12 cellular contexts compared by ENCODE assay signal in the genomic region with DNA sequence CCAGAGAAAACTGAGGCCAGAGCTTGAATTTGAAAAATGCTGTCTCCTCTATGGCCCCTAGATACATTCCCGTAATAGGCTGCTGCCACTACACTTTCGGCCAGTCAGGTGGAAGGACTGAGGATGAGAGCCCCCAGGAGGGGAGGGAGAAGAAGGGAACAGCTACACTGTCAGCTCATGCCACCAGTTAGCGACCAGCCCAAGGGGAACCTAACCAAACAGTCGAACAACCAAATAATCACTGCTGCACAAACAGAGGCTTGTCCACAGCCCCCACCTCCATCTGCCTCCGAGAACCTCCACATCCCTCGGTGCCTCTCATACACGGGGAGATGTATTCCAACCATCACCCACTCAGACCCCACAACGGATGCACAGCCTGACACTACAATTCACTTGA. TPM values are rescaled to one million over a fixed set of nuclear protein-coding genes. Genes with fewer than 3 reads are reported as not detected.
DNase-seq lines count a peak whose midpoint lies in the region; ATAC-seq, FAIRE-seq and TF ChIP-seq lines count a peak whose summit lies in the region.
"Had no signal": no experiment of that assay in that cellular context is flagged by ENCODE, and none has a peak within 500 bp of the region (broad histone marks: within the 10 kb centered on the region; RNA-seq: fewer than 3 reads in every experiment).

No MANE protein-coding gene starts in this region.

- TF ChIP-seq CTCF in SK-N-SH (IDR thresholded peaks at IDR 0.05) (no peak), keratinocyte (optimal IDR thresholded peaks at IDR 0.05 in 1 of 3, IDR thresholded peaks at IDR 0.05 in 1 of 3, conservative IDR thresholded peaks at IDR 0.05 in 1 of 3; ENCODE audit: extremely low read depth in 1 of 3, insufficient read depth in 2 of 3, low read length in 3 of 3) (no peak), uterus (IDR thresholded peaks at IDR 0.05) (no peak)

- intact Hi-C loops in uterus (cut with DNase I; ENCODE audit: low total_unique reads) = no loop called here

- no peaks in the 10 kb centered on the region for H3K9me1 ChIP-seq in keratinocyte (ENCODE audit: control insufficient read depth, extremely low read depth, insufficient read depth, low read length)

- peaks cover 3% of the 10 kb centered on the region for H3F3A ChIP-seq in SK-N-SH (replicated peaks; ENCODE audit: insufficient read depth)

- WGBS in SK-N-SH (ENCODE audit: low lambda C conversion rate) = 30% methylated on average over 5 of the region's 8 CpGs

- no peak for TF ChIP-seq RAD21 in SK-N-SH (IDR thresholded peaks at IDR 0.05; ENCODE audit: low read length)

- H4K20me1 ChIP-seq in SK-N-SH (ENCODE audit: insufficient read depth) = peaks cover 6% of the 10 kb centered on the region; the same call in 1 of the 2 replicates
- peaks cover 9% of the 10 kb centered on the region for H4K20me1 ChIP-seq in keratinocyte (ENCODE audit: control insufficient read depth, extremely low read depth, insufficient read depth, low read length)

- no peak for TF ChIP-seq EP300 in SK-N-SH (IDR thresholded peaks at IDR 0.05; ENCODE audit: borderline replicate concordance in 1 of 2, low read depth in 1 of 2, low read length in 1 of 2)

- H3K9me3 ChIP-seq in SK-N-SH = no peaks in the 10 kb centered on the region
- H3K9me3 ChIP-seq in keratinocyte (ENCODE audit: control insufficient read depth, low read depth, low read length) = no peaks in the 10 kb centered on the region
- no peaks in the 10 kb centered on the region for H3K9me3 ChIP-seq in uterus

- H3K4me2 ChIP-seq in SK-N-SH (no peak overlapping the region), keratinocyte (ENCODE audit: control insufficient read depth, extremely low read depth, insufficient read depth, low read depth, low read length) (peak overlapping the region; percentile 87)

- H2AFZ ChIP-seq in SK-N-SH (ENCODE audit: low read depth) (no peak overlapping the region), keratinocyte (ENCODE audit: control insufficient read depth, low read length) (no peak overlapping the region)

- ATAC-seq in SK-N-SH treated with all-trans-retinoic acid at 6 μM for 48 hours (no peak; the same call in 2 of the 3 replicates), HG02759 (IDR thresholded peaks at IDR 0.05; ENCODE audit: unreplicated experiment) (no peak)
- ATAC-seq: activated CD8-positive, alpha-beta memory T cell treated with anti-CD3 and anti-CD28 coated beads, Interleukin-2, amount 10 ng/mL, durations not matched to agents 7 days and 5 days; left ventricle myocardium superior; right cardiac atrium had no signal

- POLR2A ChIA-PET in SK-N-SH (lab: Yijun Ruan, JAX) = no interaction called here

- no peak for FAIRE-seq in keratinocyte (lab: Jason Lieb, UNC)

- H3K4me1 ChIP-seq in SK-N-SH (ENCODE audit: control insufficient read depth in 1 of 2, insufficient read depth in 2 of 2, low read depth in 1 of 2, low read length in 1 of 2) (peaks cover 15 to 30% of the 10 kb centered on the region in 2 experiments; a peak in 3 of 4 replicates), keratinocyte (ENCODE audit: control insufficient read depth, extremely low read depth, insufficient read depth, low read length) (peaks cover 24% of the 10 kb centered on the region), uterus (peaks cover 6% of the 10 kb centered on the region in 2 donors)

- CTCF ChIA-PET in SK-N-SH (lab: Yijun Ruan, JAX) = interaction anchor here (1.5 to 1.9 kb wide), 2 partner anchors 37 to 89 kb away, joined by 5 to 10 read pairs; no protein-coding TSS in a partner anchor

- no peak for TF ChIP-seq POLR2A in uterus (IDR thresholded peaks at IDR 0.05)

- no peaks in the 10 kb centered on the region for H3K9me2 ChIP-seq in SK-N-SH

- DNase-seq in SK-N-SH = peak; percentile 52
- peak; percentile 47 for DNase-seq in SK-N-DZ (ENCODE audit: low spot score)
- DNase-seq in keratinocyte (ENCODE audit: low read depth, low spot score) = no peak
- DNase-seq in uterus = no peak
- DNase-seq in DMS79 treated with DMSO at 0.1 percent for 48 hours (lab: John Stamatoyannopoulos, UW) = no peak
- no peak for DNase-seq in NCI-H1417 (lab: John Stamatoyannopoulos, UW)
- DNase-seq: activated CD8-positive, alpha-beta memory T cell treated with anti-CD3 and anti-CD28 coated beads, Interleukin-2, amount 10 ng/mL, durations not matched to agents 7 days and 5 days; erythroblast; left ventricle myocardium superior had no signal

- H3K4me3 ChIP-seq in SK-N-SH (ENCODE audit: low read depth in 2 of 2, low read length in 1 of 2) = no peak overlapping the region
- H3K4me3 ChIP-seq in keratinocyte (ENCODE audit: control insufficient read depth in 2 of 3, extremely low read depth in 1 of 3, insufficient read depth in 2 of 3, low read depth in 1 of 3, low read length in 3 of 3) = no peak overlapping the region
- peak overlapping the region in 1 of 2 donors; percentile 10 for H3K4me3 ChIP-seq in uterus

- H3K36me3 ChIP-seq in SK-N-SH (replicated peaks in 1 of 2; ENCODE audit: control insufficient read depth in 1 of 2, insufficient read depth in 2 of 2, low read length in 1 of 2) = no peaks in the 10 kb centered on the region
- H3K36me3 ChIP-seq in keratinocyte (ENCODE audit: control insufficient read depth in 2 of 2, extremely low read depth in 1 of 2, insufficient read depth in 2 of 2, low read length in 2 of 2) = peaks cover 3 to 5% of the 10 kb centered on the region in 2 experiments
- no peaks in the 10 kb centered on the region for H3K36me3 ChIP-seq in uterus

- peaks cover 31% of the 10 kb centered on the region for H3K79me2 ChIP-seq in SK-N-SH (ENCODE audit: insufficient read depth)
- peaks cover 82% of the 10 kb centered on the region for H3K79me2 ChIP-seq in keratinocyte (ENCODE audit: control insufficient read depth, insufficient read depth, low read length)

- H3K27ac ChIP-seq in SK-N-SH (ENCODE audit: low read depth in 2 of 2, low read length in 1 of 2) (peak overlapping the region in 1 of 2 experiments; percentile 11; a peak in 2 of 4 replicates), keratinocyte (ENCODE audit: control insufficient read depth, insufficient read depth, low read length) (no peak overlapping the region), uterus (peak overlapping the region; percentile 94 to 97)

- H3K27me3 ChIP-seq in SK-N-SH (ENCODE audit: insufficient read depth) = no peaks in the 10 kb centered on the region; the same call in 1 of the 2 replicates
- no peaks in the 10 kb centered on the region for H3K27me3 ChIP-seq in keratinocyte (ENCODE audit: control insufficient read depth, extremely low read depth, insufficient read depth, low read length)
- no peaks in the 10 kb centered on the region for H3K27me3 ChIP-seq in uterus

- dilution Hi-C loops in keratinocyte (cut with MboI; ENCODE audit: extremely low pct_ligation_motif_present, low sequenced_read_pairs) = no loop called here

- H3K9ac ChIP-seq in SK-N-SH (no peak overlapping the region), keratinocyte (ENCODE audit: control insufficient read depth, extremely low read depth, insufficient read depth, low read length) (no peak overlapping the region)

TF ChIP-seq in SK-N-SH, 30 proteins besides CTCF, POLR2A, EP300 and RAD21:
- no peak for TF ChIP-seq SMC3 (IDR thresholded peaks at IDR 0.05; ENCODE audit: low read depth, low read length)
- peak; percentile 84 for TF ChIP-seq RFX5 (IDR thresholded peaks at IDR 0.05; ENCODE audit: low read length)

TF ChIP-seq in SK-N-SH treated with all-trans-retinoic acid at 6 μM for 48 hours, 23 proteins besides CTCF, POLR2A, EP300 and RAD21 (continues in another document):
- TF ChIP-seq, protein P1, sequence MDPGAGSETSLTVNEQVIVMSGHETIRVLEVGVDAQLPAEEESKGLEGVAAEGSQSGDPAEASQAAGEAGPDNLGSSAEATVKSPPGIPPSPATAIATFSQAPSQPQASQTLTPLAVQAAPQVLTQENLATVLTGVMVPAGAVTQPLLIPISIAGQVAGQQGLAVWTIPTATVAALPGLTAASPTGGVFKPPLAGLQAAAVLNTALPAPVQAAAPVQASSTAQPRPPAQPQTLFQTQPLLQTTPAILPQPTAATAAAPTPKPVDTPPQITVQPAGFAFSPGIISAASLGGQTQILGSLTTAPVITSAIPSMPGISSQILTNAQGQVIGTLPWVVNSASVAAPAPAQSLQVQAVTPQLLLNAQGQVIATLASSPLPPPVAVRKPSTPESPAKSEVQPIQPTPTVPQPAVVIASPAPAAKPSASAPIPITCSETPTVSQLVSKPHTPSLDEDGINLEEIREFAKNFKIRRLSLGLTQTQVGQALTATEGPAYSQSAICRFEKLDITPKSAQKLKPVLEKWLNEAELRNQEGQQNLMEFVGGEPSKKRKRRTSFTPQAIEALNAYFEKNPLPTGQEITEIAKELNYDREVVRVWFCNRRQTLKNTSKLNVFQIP (CRISPR knock-in tag; IDR thresholded peaks at IDR 0.05; ENCODE audit: borderline replicate concordance, low read depth) = no peak

RNA-seq across cellular contexts. Expression of a gene that starts 7.3 kb away (rescaled TPM):
- polyA plus RNA-seq in SK-N-SH (2012; rRNA removed) = 3.4 and 4.4 TPM in 2 replicates
- polyA plus RNA-seq in SK-N-SH (2012; cell fraction: cytosol; rRNA removed) = 2.8 and 2.9 TPM in 2 replicates
- 10.3 and 10.8 TPM in 2 replicates for polyA plus RNA-seq in SK-N-SH (2012; cell fraction: nucleus; rRNA removed)
- 18.9 and 25.6 TPM in 2 replicates for polyA plus RNA-seq in SK-N-DZ (2014; cell fraction: cytosol; rRNA removed)
- polyA plus RNA-seq in SK-N-DZ (2014; cell fraction: nucleus; rRNA removed) = 14.5 and 25.3 TPM in 2 replicates
- polyA plus RNA-seq in keratinocyte = 7.4 to 9.3 TPM (median 9.2 TPM) in 3 replicates
- polyA plus RNA-seq in keratinocyte (2011; ENCODE audit: low read depth) = 5.9 TPM
- polyA plus RNA-seq in keratinocyte (2011; cell fraction: cytosol; rRNA removed) = 5.2 and 5.6 TPM in 2 replicates
- polyA plus RNA-seq in keratinocyte (2011; cell fraction: nucleus; rRNA removed) = 27.0 and 30.5 TPM in 2 replicates
- 14.0 and 14.2 TPM in 2 replicates for polyA plus RNA-seq in keratinocyte (2012; ENCODE audit: low replicate concordance)
- 11.8 to 25.9 TPM (median 20.6 TPM) in 3 replicates for polyA minus RNA-seq in keratinocyte
- polyA minus RNA-seq in keratinocyte (2011; cell fraction: cytosol; rRNA and poly(A)+ RNA removed) = 16.7 TPM
- polyA minus RNA-seq in keratinocyte (2011; cell fraction: nucleus; rRNA and poly(A)+ RNA removed) = 30.6 and 40.4 TPM in 2 replicates
- 100 to 1,000 TPM in 1 of 4 donors, 10 to 100 TPM in 3; 29.4 to 177 (median 65.7) TPM for total RNA-seq in uterus

Comparison
In these comparisons a context has a peak if more than half of its experiments do, and no peak if none do; other contexts are left out.
1. DNase-seq: peak in SK-N-SH (single experiment) and SK-N-DZ (single experiment); none in keratinocyte (single experiment), uterus (0 of 2), DMS79 treated with DMSO at 0.1 percent for 48 hours (single experiment) and NCI-H1417 (0 of 3).